Comparison of ENCODE assay signal across 13 cellular contexts in the genomic region with DNA sequence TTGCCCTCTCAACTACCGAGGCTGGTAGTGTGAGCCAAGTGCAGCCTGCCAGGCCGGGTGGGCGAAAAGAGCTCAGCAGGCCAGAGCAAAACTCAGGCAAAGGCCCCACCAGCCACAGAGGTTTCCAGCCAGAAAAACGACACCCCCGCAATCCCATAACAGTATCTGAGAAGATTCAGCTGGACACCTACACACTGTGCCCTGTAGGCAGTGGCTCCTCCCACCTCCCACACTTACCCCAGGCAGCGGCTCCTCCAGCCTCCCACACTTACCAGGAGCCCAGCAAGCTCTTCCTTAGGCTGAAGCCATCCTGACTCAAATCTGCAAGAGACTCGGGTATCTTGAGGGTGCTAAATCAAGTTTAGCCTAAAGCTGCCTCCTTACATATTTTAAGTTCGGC.
"Had no signal": no experiment of that assay in that cellular context is flagged by ENCODE, and none has a peak within 500 bp of the region (broad histone marks: within the 10 kb centered on the region; RNA-seq: fewer than 3 reads in every experiment).

No MANE protein-coding gene starts in this region.

- H3K27ac ChIP-seq: dorsolateral prefrontal cortex, esophagus squamous epithelium, suprapubic skin had no signal

- H3K27ac Mint-ChIP-seq: natural killer cell had no signal

- H3K36me3 Mint-ChIP-seq: natural killer cell had no signal

- H3K4me3 Mint-ChIP-seq: natural killer cell had no signal

- ATAC-seq: left colon, mucosa of descending colon had no signal

- DNase-seq: activated CD4-positive, alpha-beta T cell treated with anti-CD3 and anti-CD28 coated beads for 48 hours; activated naive CD4-positive, alpha-beta T cell treated with anti-CD3 and anti-CD28 coated beads, Interleukin-2, amount 50 U/mL, for 16 hours; amniotic stem cell; esophagus squamous epithelium; glutamatergic neuron; left colon; mucosa of descending colon; natural killer cell; stimulated activated CD4-positive, alpha-beta T cell treated with anti-CD3 and anti-CD28 coated beads, Interleukin-2, amount 100 ng/mL, for 48 hours; stimulated activated naive CD4-positive, alpha-beta T cell treated with Interleukin-2 at 50 U/mL for 16 hours had no signal

- H3K9me3 ChIP-seq: esophagus squamous epithelium, mucosa of descending colon, suprapubic skin had no signal

- H3K27me3 ChIP-seq: dorsolateral prefrontal cortex, suprapubic skin had no signal

- H3K9me3 Mint-ChIP-seq: natural killer cell had no signal

- H3K36me3 ChIP-seq: esophagus squamous epithelium, suprapubic skin had no signal

- H3K4me3 ChIP-seq: dorsolateral prefrontal cortex, esophagus squamous epithelium, mucosa of descending colon, SK-N-MC, suprapubic skin had no signal
